In genomic region chr13:101123028-101123427, GRCh38 we compare ENCODE assay signal across 38 cellular contexts.
"Had no signal": no experiment of that assay in that cellular context is flagged by ENCODE, and none has a peak within 500 bp of the region (broad histone marks: within the 10 kb centered on the region; RNA-seq: fewer than 3 reads in every experiment).

No MANE protein-coding gene starts in this region.

- DNase-seq: activated CD4-positive, alpha-beta memory T cell treated with anti-CD3 and anti-CD28 coated beads, Interleukin-2, amount 10 ng/mL, durations not matched to agents 7 days and 5 days; activated CD4-positive, alpha-beta T cell treated with anti-CD3 and anti-CD28 coated beads for 1 hour; activated CD4-positive, alpha-beta T cell treated with anti-CD3 and anti-CD28 coated beads for 36 hours; activated CD4-positive, alpha-beta T cell treated with anti-CD3 and anti-CD28 coated beads for 48 hours; activated CD4-positive, alpha-beta T cell treated with anti-CD3 and anti-CD28 coated beads, Interleukin-2, amount 10 ng/mL, durations not matched to agents 7 days and 5 days; activated CD4-positive, alpha-beta T cell treated with anti-CD3 and anti-CD28 coated beads, Interleukin-2, amount 50 U/mL, for 48 hours; activated CD4-positive, CD25-positive, alpha-beta regulatory T cell; activated CD8-positive, alpha-beta memory T cell treated with anti-CD3 and anti-CD28 coated beads for 24 hours; activated CD8-positive, alpha-beta memory T cell treated with anti-CD3 and anti-CD28 coated beads, Interleukin-2, amount 10 ng/mL, durations not matched to agents 7 days and 5 days; activated CD8-positive, alpha-beta memory T cell treated with anti-CD3 and anti-CD28 coated beads, Interleukin-2, amount 50 U/mL, for 48 hours; activated CD8-positive, alpha-beta T cell treated with anti-CD3 and anti-CD28 coated beads, Interleukin-2, amount 10 ng/mL, durations not matched to agents 7 days and 5 days; activated effector memory CD4-positive, alpha-beta T cell treated with anti-CD3 and anti-CD28 coated beads, Interleukin-2, amount 50 U/mL, for 16 hours; activated gamma-delta T cell treated with Interleukin-2 at 50 U/mL for 16 hours; activated naive CD4-positive, alpha-beta T cell; activated naive CD4-positive, alpha-beta T cell treated with anti-CD3 and anti-CD28 coated beads for 36 hours; activated naive CD4-positive, alpha-beta T cell treated with anti-CD3 and anti-CD28 coated beads, Interleukin-2, amount 50 U/mL, for 16 hours; activated naive CD8-positive, alpha-beta T cell treated with anti-CD3 and anti-CD28 coated beads for 36 hours; activated T-cell treated with anti-CD3 and anti-CD28 coated beads, Interleukin-2, amount 50 U/mL, for 24 hours; activated T-cell treated with anti-CD3 and anti-CD28 coated beads, Interleukin-2, amount 50 U/mL, for 72 hours; adrenal gland; amniotic stem cell; aorta; body of pancreas; brain microvascular endothelial cell; central memory CD4-positive, alpha-beta T cell; T-helper 2 cell; T-helper 9 cell had no signal

- H3K27me3 ChIP-seq: adrenal gland, body of pancreas, brain microvascular endothelial cell, breast epithelium had no signal

- H3K9me3 Mint-ChIP-seq: activated CD4-positive, alpha-beta memory T cell treated with anti-CD3 and anti-CD28 coated beads, Interleukin-2, amount 10 ng/mL, durations not matched to agents 7 days and 5 days; activated CD4-positive, alpha-beta T cell treated with anti-CD3 and anti-CD28 coated beads, Interleukin-2, amount 10 ng/mL, durations not matched to agents 7 days and 5 days; activated naive CD4-positive, alpha-beta T cell treated with anti-CD3 and anti-CD28 coated beads for 36 hours; activated naive CD4-positive, alpha-beta T cell treated with anti-CD3 and anti-CD28 coated beads, Interleukin-2, amount 50 U/mL, for 72 hours; activated naive CD8-positive, alpha-beta T cell treated with anti-CD3 and anti-CD28 coated beads for 36 hours; activated T-cell treated with anti-CD3 and anti-CD28 coated beads, Interleukin-2, amount 50 U/mL, for 24 hours; activated T-cell treated with anti-CD3 and anti-CD28 coated beads, Interleukin-2, amount 50 U/mL, for 72 hours; activated T-helper 1 cell treated with anti-CD3 and anti-CD28 coated beads, Interleukin-12 subunit alpha, Interleukin-12 subunit beta, Interleukin-2, Interleukin-4 antibody, amounts not matched to agents 30 ng/mL and 10 ng/mL and 1 ng/mL, durations not matched to agents 14 hours and 24 hours and 36 hours; activated T-helper 17 cell treated with anti-CD3 and anti-CD28 coated beads, Interleukin-2, amount 50 U/mL, for 72 hours; T-helper 1 cell treated with Interleukin-12 subunit alpha and Interleukin-12 subunit beta and Interleukin-4 antibody, amounts not matched to agents 30 μg/mL and 1 μg/mL, for 36 hours; T-helper 2 cell treated with Interferon-gamma antibody and Interleukin-4, amounts not matched to agents 5 μg/mL and 100 μg/mL, for 36 hours had no signal

- H3K4me1 ChIP-seq: adrenal gland, body of pancreas, breast epithelium had no signal

- H3K4me3 Mint-ChIP-seq: activated CD4-positive, alpha-beta memory T cell treated with anti-CD3 and anti-CD28 coated beads, Interleukin-2, amount 10 ng/mL, durations not matched to agents 7 days and 5 days; activated CD4-positive, alpha-beta T cell treated with anti-CD3 and anti-CD28 coated beads for 36 hours; activated CD4-positive, alpha-beta T cell treated with anti-CD3 and anti-CD28 coated beads, Interleukin-2, amount 10 ng/mL, durations not matched to agents 7 days and 5 days; activated CD8-positive, alpha-beta memory T cell treated with anti-CD3 and anti-CD28 coated beads, Interleukin-2, amount 10 ng/mL, durations not matched to agents 7 days and 5 days; activated CD8-positive, alpha-beta T cell treated with anti-CD3 and anti-CD28 coated beads, Interleukin-2, amount 10 ng/mL, durations not matched to agents 7 days and 5 days; activated naive CD4-positive, alpha-beta T cell treated with anti-CD3 and anti-CD28 coated beads for 36 hours; activated naive CD8-positive, alpha-beta T cell treated with anti-CD3 and anti-CD28 coated beads for 36 hours; activated T-cell treated with anti-CD3 and anti-CD28 coated beads, Interleukin-2, amount 50 U/mL, for 24 hours; activated T-cell treated with anti-CD3 and anti-CD28 coated beads, Interleukin-2, amount 50 U/mL, for 72 hours; activated T-helper 1 cell treated with anti-CD3 and anti-CD28 coated beads, Interleukin-12 subunit alpha, Interleukin-12 subunit beta, Interleukin-2, Interleukin-4 antibody, amounts not matched to agents 30 ng/mL and 10 ng/mL and 1 ng/mL, durations not matched to agents 14 hours and 24 hours and 36 hours; activated T-helper 17 cell treated with anti-CD3 and anti-CD28 coated beads, Interleukin-2, amount 50 U/mL, for 72 hours; T-helper 1 cell treated with Interleukin-12 subunit alpha and Interleukin-12 subunit beta and Interleukin-4 antibody, amounts not matched to agents 30 μg/mL and 1 μg/mL, for 36 hours; T-helper 2 cell treated with Interferon-gamma antibody and Interleukin-4, amounts not matched to agents 5 μg/mL and 100 μg/mL, for 36 hours had no signal

- H3K27ac Mint-ChIP-seq: activated CD4-positive, alpha-beta memory T cell treated with anti-CD3 and anti-CD28 coated beads, Interleukin-2, amount 10 ng/mL, durations not matched to agents 7 days and 5 days; activated CD4-positive, alpha-beta T cell treated with anti-CD3 and anti-CD28 coated beads for 36 hours; activated CD4-positive, alpha-beta T cell treated with anti-CD3 and anti-CD28 coated beads, Interleukin-2, amount 10 ng/mL, durations not matched to agents 7 days and 5 days; activated CD8-positive, alpha-beta memory T cell treated with anti-CD3 and anti-CD28 coated beads, Interleukin-2, amount 10 ng/mL, durations not matched to agents 7 days and 5 days; activated CD8-positive, alpha-beta T cell treated with anti-CD3 and anti-CD28 coated beads, Interleukin-2, amount 10 ng/mL, durations not matched to agents 7 days and 5 days; activated naive CD4-positive, alpha-beta T cell treated with anti-CD3 and anti-CD28 coated beads for 36 hours; activated naive CD4-positive, alpha-beta T cell treated with anti-CD3 and anti-CD28 coated beads, Interleukin-2, amount 50 U/mL, for 72 hours; activated naive CD8-positive, alpha-beta T cell treated with anti-CD3 and anti-CD28 coated beads for 36 hours; activated T-cell treated with anti-CD3 and anti-CD28 coated beads, Interleukin-2, amount 50 U/mL, for 24 hours; activated T-cell treated with anti-CD3 and anti-CD28 coated beads, Interleukin-2, amount 50 U/mL, for 72 hours; activated T-helper 1 cell treated with anti-CD3 and anti-CD28 coated beads, Interleukin-12 subunit alpha, Interleukin-12 subunit beta, Interleukin-2, Interleukin-4 antibody, amounts not matched to agents 30 ng/mL and 10 ng/mL and 1 ng/mL, durations not matched to agents 14 hours and 24 hours and 36 hours; activated T-helper 17 cell treated with anti-CD3 and anti-CD28 coated beads, Interleukin-2, amount 50 U/mL, for 72 hours; T-helper 1 cell treated with Interleukin-12 subunit alpha and Interleukin-12 subunit beta and Interleukin-4 antibody, amounts not matched to agents 30 μg/mL and 1 μg/mL, for 36 hours; T-helper 2 cell treated with Interferon-gamma antibody and Interleukin-4, amounts not matched to agents 5 μg/mL and 100 μg/mL, for 36 hours had no signal

- H3K27ac ChIP-seq: adrenal gland, body of pancreas, brain microvascular endothelial cell, breast epithelium, VCaP had no signal

- H3K36me3 ChIP-seq: adrenal gland, brain microvascular endothelial cell, breast epithelium had no signal

- H3K4me3 ChIP-seq: adrenal gland, body of pancreas, breast epithelium had no signal

- H3K36me3 Mint-ChIP-seq: activated CD8-positive, alpha-beta memory T cell treated with anti-CD3 and anti-CD28 coated beads, Interleukin-2, amount 10 ng/mL, durations not matched to agents 7 days and 5 days; activated naive CD4-positive, alpha-beta T cell treated with anti-CD3 and anti-CD28 coated beads, Interleukin-2, amount 50 U/mL, for 72 hours; activated naive CD8-positive, alpha-beta T cell treated with anti-CD3 and anti-CD28 coated beads for 36 hours had no signal

- H3K9me3 ChIP-seq: adrenal gland, body of pancreas, breast epithelium had no signal

- H3K27me3 Mint-ChIP-seq: activated CD4-positive, alpha-beta T cell treated with anti-CD3 and anti-CD28 coated beads for 36 hours; activated naive CD8-positive, alpha-beta T cell treated with anti-CD3 and anti-CD28 coated beads for 36 hours; activated T-cell treated with anti-CD3 and anti-CD28 coated beads, Interleukin-2, amount 50 U/mL, for 24 hours; activated T-helper 17 cell treated with anti-CD3 and anti-CD28 coated beads, Interleukin-2, amount 50 U/mL, for 72 hours had no signal

- FAIRE-seq: astrocyte, colon, TTC549 had no signal

- H3K4me1 Mint-ChIP-seq: activated CD4-positive, alpha-beta memory T cell treated with anti-CD3 and anti-CD28 coated beads, Interleukin-2, amount 10 ng/mL, durations not matched to agents 7 days and 5 days; activated CD4-positive, alpha-beta T cell treated with anti-CD3 and anti-CD28 coated beads, Interleukin-2, amount 10 ng/mL, durations not matched to agents 7 days and 5 days; activated CD8-positive, alpha-beta memory T cell treated with anti-CD3 and anti-CD28 coated beads, Interleukin-2, amount 10 ng/mL, durations not matched to agents 7 days and 5 days had no signal

- ATAC-seq: activated CD4-positive, alpha-beta T cell treated with anti-CD3 and anti-CD28 coated beads for 36 hours; activated CD4-positive, CD25-positive, alpha-beta regulatory T cell treated with anti-CD3 and anti-CD28 coated beads, Interleukin-2, amount 50 U/mL, for 24 hours; activated CD8-positive, alpha-beta memory T cell treated with anti-CD3 and anti-CD28 coated beads, Interleukin-2, amount 10 ng/mL, durations not matched to agents 7 days and 5 days; activated CD8-positive, alpha-beta T cell treated with anti-CD3 and anti-CD28 coated beads, Interleukin-2, amount 10 ng/mL, durations not matched to agents 7 days and 5 days; activated naive CD4-positive, alpha-beta T cell treated with anti-CD3 and anti-CD28 coated beads, Interleukin-2, amount 50 U/mL, for 72 hours; activated T-cell treated with anti-CD3 and anti-CD28 coated beads, Interleukin-2, amount 50 U/mL, for 72 hours; activated T-helper 17 cell treated with anti-CD3 and anti-CD28 coated beads, Interleukin-2, amount 50 U/mL, for 72 hours; body of pancreas had no signal
